Comparison of ENCODE assay signal across 16 cellular contexts in the genomic region with DNA sequence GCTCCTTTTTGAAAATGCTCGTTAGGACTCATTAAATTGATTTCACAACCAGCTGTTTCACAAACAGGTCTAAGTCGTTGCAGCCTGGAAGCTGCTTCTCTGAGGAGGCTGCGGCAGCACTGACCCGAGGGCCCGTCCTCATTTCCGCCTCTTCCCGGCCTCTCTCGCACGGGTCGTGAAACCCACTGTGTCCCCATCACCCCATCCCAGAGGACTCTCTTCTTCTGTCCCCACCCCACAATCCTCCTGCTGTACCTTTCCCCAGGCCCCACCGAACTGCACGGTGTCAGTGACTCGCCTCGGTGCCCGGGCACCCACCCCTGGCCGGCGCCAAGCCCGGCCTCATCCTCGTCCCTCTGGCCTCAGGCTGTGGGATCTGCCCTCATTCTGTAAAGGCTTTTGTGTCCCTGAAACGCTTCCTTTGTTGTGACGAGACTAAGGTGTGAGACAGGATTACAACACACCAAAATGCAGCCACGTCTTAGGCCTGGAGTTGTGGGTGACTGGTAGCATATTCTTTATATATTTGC.
DNase-seq lines count a peak whose midpoint lies in the region; ATAC-seq, FAIRE-seq and TF ChIP-seq lines count a peak whose summit lies in the region.
"Had no signal": no experiment of that assay in that cellular context is flagged by ENCODE, and none has a peak within 500 bp of the region (broad histone marks: within the 10 kb centered on the region; RNA-seq: fewer than 3 reads in every experiment).

No MANE protein-coding gene starts in this region.

- TF ChIP-seq EP300 in HepG2 (IDR thresholded peaks at IDR 0.05; ENCODE audit: low read depth in 2 of 2, low read length in 2 of 2) (no peak), HepG2 (CRISPR knock-in tag; IDR thresholded peaks at IDR 0.05; ENCODE audit: borderline replicate concordance) (no peak)

- no peak overlapping the region for H2AFZ ChIP-seq in HepG2 (ENCODE audit: low read length)

- no peak for FAIRE-seq in HepG2 (lab: Jason Lieb, UNC)

- H3K4me2 ChIP-seq in HepG2 (ENCODE audit: low read depth, low read length) = no peak overlapping the region

- in situ Hi-C loops in HepG2 (cut with HindIII; ENCODE audit: extremely low pct_ligation_motif_present, low pct_unique_long_range_greater_than_20kb) = no loop called here

- H3K27me3 ChIP-seq in right lobe of liver = no peaks in the 10 kb centered on the region
- peaks cover 4 to 30% of the 10 kb centered on the region in 2 experiments; a peak in 3 of 5 replicates for H3K27me3 ChIP-seq in HepG2 (ENCODE audit: control insufficient read depth in 1 of 2, insufficient read depth in 2 of 2, low read length in 2 of 2)

- no peaks in the 10 kb centered on the region for H4K20me1 ChIP-seq in HepG2 (ENCODE audit: insufficient read depth, low read length)

- no peak overlapping the region for H3K4me3 ChIP-seq in right lobe of liver
- H3K4me3 ChIP-seq in HepG2 (replicated peaks in 1 of 3; ENCODE audit: insufficient read depth in 1 of 3, low read depth in 2 of 3, low read length in 3 of 3) = no peak overlapping the region
- no peak overlapping the region for H3K4me3 ChIP-seq in epithelial cell of esophagus (ENCODE audit: low read length)
- H3K4me3 ChIP-seq in mesodermal cell (ENCODE audit: extremely low read depth, insufficient read depth, low read length, poor library complexity, severe bottlenecking) = no peak overlapping the region

- no peaks in the 10 kb centered on the region for H3K4me1 ChIP-seq in right lobe of liver
- H3K4me1 ChIP-seq in HepG2 (ENCODE audit: insufficient read depth, low read length) = no peaks in the 10 kb centered on the region
- H3K4me1 ChIP-seq in mesodermal cell (ENCODE audit: control insufficient read depth, insufficient read depth, low read length, poor library complexity, severe bottlenecking) = peaks cover 38% of the 10 kb centered on the region

- H3K9ac ChIP-seq in HepG2 (ENCODE audit: insufficient read depth, low read depth, low read length) = no peak overlapping the region

- intact Hi-C loops in right lobe of liver (cut with DNase I) (no loop called here), HepG2 (cut with micrococcal nuclease; ENCODE audit: unreplicated experiment) (no loop called here)

- no peak for TF ChIP-seq RAD21 in HepG2 (CRISPR knock-in tag; IDR thresholded peaks at IDR 0.05)

- CTCF ChIA-PET in HepG2 (lab: Yijun Ruan, JAX; ENCODE audit: low intra/inter-chr PET ratio, low total read pairs) = no interaction called here

- POLR2A ChIA-PET in HepG2 (lab: Yijun Ruan, JAX) = no interaction called here

- TF ChIP-seq POLR2A in right lobe of liver (IDR thresholded peaks at IDR 0.05) (no peak), HepG2 (IDR thresholded peaks at IDR 0.05; ENCODE audit: insufficient read depth in 1 of 2, low read depth in 2 of 2, low read length in 2 of 2) (no peak)

- H3K79me2 ChIP-seq in HepG2 (ENCODE audit: insufficient read depth, low read length) = no peaks in the 10 kb centered on the region

- DNase-seq in right lobe of liver (peak in 2 of 3 donors; percentile 10 to 16), HepG2 (ENCODE audit: low spot score) (no peak), epithelial cell of esophagus (ENCODE audit: low read depth) (peak; percentile 66), NCI-H526 (lab: John Stamatoyannopoulos, UW) (no peak), NCI-H748 (lab: John Stamatoyannopoulos, UW; ENCODE audit: unreplicated experiment) (no peak), activated T-cell treated with anti-CD3 and anti-CD28 coated beads for 4 hours (no peak)
- DNase-seq: activated CD4-positive, alpha-beta T cell treated with anti-CD3 and anti-CD28 coated beads for 48 hours; activated T-cell treated with anti-CD3 and anti-CD28 coated beads, Interleukin-2, amount 50 U/mL, for 4 hours; dermis blood vessel endothelial cell; immature natural killer cell; naive B cell; NCI-H1048; NCI-H226; PC-3 had no signal

- no peak overlapping the region for H3K27ac ChIP-seq in right lobe of liver
- H3K27ac ChIP-seq in HepG2 (ENCODE audit: extremely low read length, insufficient read depth, low read length) = no peak overlapping the region
- H3K27ac ChIP-seq in mesodermal cell (ENCODE audit: low read depth, low read length, severe bottlenecking) = peak overlapping the region; percentile 96

- WGBS in right lobe of liver (ENCODE audit: insufficient coverage, low coverage, low lambda C conversion rate, missing lambda C conversion rate) = 73% methylated on average over 14 of the region's 22 CpGs
- WGBS in HepG2 (ENCODE audit: low lambda C conversion rate) = 65% methylated on average over 22 of the region's 22 CpGs
- WGBS in mesodermal cell (ENCODE audit: insufficient coverage in 2 of 2), 2 experiments = 85 to 89% methylated on average over 17 to 19 of the region's 22 CpGs

- no TSS peak for BruUV-seq in HepG2 (replicated peaks; lab: Mats Ljungman, UMichigan)

- no peak for TF ChIP-seq CTCF in right lobe of liver (IDR thresholded peaks at IDR 0.05)
- TF ChIP-seq CTCF in HepG2 (CRISPR knock-in tag; IDR thresholded peaks at IDR 0.05) = no peak
- no peak for TF ChIP-seq CTCF in epithelial cell of esophagus (IDR thresholded peaks at IDR 0.05; ENCODE audit: insufficient read depth, low read depth, low read length, missing control alignments)

- no peaks in the 10 kb centered on the region for H3K9me3 ChIP-seq in right lobe of liver
- H3K9me3 ChIP-seq in HepG2 (ENCODE audit: low read length) = no peaks in the 10 kb centered on the region
- H3K9me3 ChIP-seq in mesodermal cell (ENCODE audit: control insufficient read depth, low read length) = peaks cover 3% of the 10 kb centered on the region

- H3K36me3 ChIP-seq in right lobe of liver (no peaks in the 10 kb centered on the region), HepG2 (replicated peaks in 1 of 2; ENCODE audit: control insufficient read depth in 1 of 2, insufficient read depth in 2 of 2, low read length in 2 of 2) (no peaks in the 10 kb centered on the region), mesodermal cell (ENCODE audit: control insufficient read depth, insufficient read depth, low read length) (no peaks in the 10 kb centered on the region)

- ATAC-seq in right lobe of liver = no peak
- no peak for ATAC-seq in HepG2
- ATAC-seq in GM21717 (IDR thresholded peaks at IDR 0.05; ENCODE audit: unreplicated experiment) = no peak
- ATAC-seq: activated T-cell treated with anti-CD3 and anti-CD28 coated beads, Interleukin-2, amount 50 U/mL, for 4 hours; PC-3 had no signal

TF ChIP-seq in HepG2, 621 proteins besides CTCF, POLR2A, EP300 and RAD21 (continues in another document):
- TF ChIP-seq RBM39 (IDR thresholded peaks at IDR 0.05; ENCODE audit: low read depth, low read length, poor library complexity, severe bottlenecking) = no peak
- TF ChIP-seq DR1 (CRISPR knock-in tag; IDR thresholded peaks at IDR 0.05) = no peak
- TF ChIP-seq ZNF264 (CRISPR knock-in tag; IDR thresholded peaks at IDR 0.05) = no peak
- no peak for TF ChIP-seq ZSCAN12 (CRISPR knock-in tag; IDR thresholded peaks at IDR 0.05)
- TF ChIP-seq, protein P1, sequence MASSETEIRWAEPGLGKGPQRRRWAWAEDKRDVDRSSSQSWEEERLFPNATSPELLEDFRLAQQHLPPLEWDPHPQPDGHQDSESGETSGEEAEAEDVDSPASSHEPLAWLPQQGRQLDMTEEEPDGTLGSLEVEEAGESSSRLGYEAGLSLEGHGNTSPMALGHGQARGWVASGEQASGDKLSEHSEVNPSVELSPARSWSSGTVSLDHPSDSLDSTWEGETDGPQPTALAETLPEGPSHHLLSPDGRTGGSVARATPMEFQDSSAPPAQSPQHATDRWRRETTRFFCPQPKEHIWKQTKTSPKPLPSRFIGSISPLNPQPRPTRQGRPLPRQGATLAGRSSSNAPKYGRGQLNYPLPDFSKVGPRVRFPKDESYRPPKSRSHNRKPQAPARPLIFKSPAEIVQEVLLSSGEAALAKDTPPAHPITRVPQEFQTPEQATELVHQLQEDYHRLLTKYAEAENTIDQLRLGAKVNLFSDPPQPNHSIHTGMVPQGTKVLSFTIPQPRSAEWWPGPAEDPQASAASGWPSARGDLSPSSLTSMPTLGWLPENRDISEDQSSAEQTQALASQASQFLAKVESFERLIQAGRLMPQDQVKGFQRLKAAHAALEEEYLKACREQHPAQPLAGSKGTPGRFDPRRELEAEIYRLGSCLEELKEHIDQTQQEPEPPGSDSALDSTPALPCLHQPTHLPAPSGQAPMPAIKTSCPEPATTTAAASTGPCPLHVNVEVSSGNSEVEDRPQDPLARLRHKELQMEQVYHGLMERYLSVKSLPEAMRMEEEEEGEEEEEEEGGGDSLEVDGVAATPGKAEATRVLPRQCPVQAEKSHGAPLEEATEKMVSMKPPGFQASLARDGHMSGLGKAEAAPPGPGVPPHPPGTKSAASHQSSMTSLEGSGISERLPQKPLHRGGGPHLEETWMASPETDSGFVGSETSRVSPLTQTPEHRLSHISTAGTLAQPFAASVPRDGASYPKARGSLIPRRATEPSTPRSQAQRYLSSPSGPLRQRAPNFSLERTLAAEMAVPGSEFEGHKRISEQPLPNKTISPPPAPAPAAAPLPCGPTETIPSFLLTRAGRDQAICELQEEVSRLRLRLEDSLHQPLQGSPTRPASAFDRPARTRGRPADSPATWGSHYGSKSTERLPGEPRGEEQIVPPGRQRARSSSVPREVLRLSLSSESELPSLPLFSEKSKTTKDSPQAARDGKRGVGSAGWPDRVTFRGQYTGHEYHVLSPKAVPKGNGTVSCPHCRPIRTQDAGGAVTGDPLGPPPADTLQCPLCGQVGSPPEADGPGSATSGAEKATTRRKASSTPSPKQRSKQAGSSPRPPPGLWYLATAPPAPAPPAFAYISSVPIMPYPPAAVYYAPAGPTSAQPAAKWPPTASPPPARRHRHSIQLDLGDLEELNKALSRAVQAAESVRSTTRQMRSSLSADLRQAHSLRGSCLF (CRISPR knock-in tag; IDR thresholded peaks at IDR 0.05; ENCODE audit: borderline replicate concordance) = no peak
- TF ChIP-seq PLRG1 (conservative IDR thresholded peaks at IDR 0.05) = no peak
- no peak for TF ChIP-seq ZNF703 (CRISPR knock-in tag; IDR thresholded peaks at IDR 0.05; ENCODE audit: borderline replicate concordance)

Comparison
In these comparisons a context has a peak if more than half of its experiments do, and no peak if none do; other contexts are left out.
1. DNase-seq: peak in right lobe of liver (2 of 3) and epithelial cell of esophagus (single experiment); none in HepG2 (single experiment), NCI-H526 (0 of 2), NCI-H748 (single experiment) and activated T-cell treated with anti-CD3 and anti-CD28 coated beads for 4 hours (single experiment).